ENCODE assay signal across 18 cellular contexts in genomic region chr12:115233891-115234543, GRCh38.
"Had no signal": no experiment of that assay in that cellular context is flagged by ENCODE, and none has a peak within 500 bp of the region (broad histone marks: within the 10 kb centered on the region; RNA-seq: fewer than 3 reads in every experiment).

No MANE protein-coding gene starts in this region.

- H3K4me1 Mint-ChIP-seq: activated T-helper 17 cell treated with anti-CD3 and anti-CD28 coated beads, Interleukin-2, amount 50 U/mL, for 72 hours; stimulated activated memory B cell treated with anti-CD40 and anti-IgM and Interleukin-4, amounts not matched to agents 10 μg/mL and 1 μg/mL and 100 μg/mL, for 72 hours had no signal

- H3K9me3 ChIP-seq: adrenal gland, gastrocnemius medialis, left ventricle myocardium inferior, transverse colon had no signal

- H3K27me3 ChIP-seq: adrenal gland, gastrocnemius medialis, transverse colon had no signal

- DNase-seq: activated T-cell treated with anti-CD3 and anti-CD28 coated beads, Interleukin-2, amount 50 U/mL, for 24 hours; adrenal gland; central memory CD4-positive, alpha-beta T cell; effector memory CD4-positive, alpha-beta T cell; gastrocnemius medialis; hypothalamus; left ventricle myocardium inferior; nephron progenitor cell; nucleus accumbens; right cardiac atrium; stimulated activated CD4-positive, alpha-beta T cell treated with anti-CD3 and anti-CD28 coated beads, Interleukin-2, amount 100 ng/mL, for 24 hours; transverse colon; WERI-Rb-1 had no signal

- H3K36me3 ChIP-seq: adrenal gland, gastrocnemius medialis, left ventricle myocardium inferior, transverse colon, WERI-Rb-1 had no signal

- H3K27ac ChIP-seq: adrenal gland, gastrocnemius medialis, left ventricle myocardium inferior, parathyroid adenoma, transverse colon, WERI-Rb-1 had no signal

- H3K36me3 Mint-ChIP-seq: activated naive CD8-positive, alpha-beta T cell; stimulated activated memory B cell treated with anti-CD40 and anti-IgM and Interleukin-4, amounts not matched to agents 10 μg/mL and 1 μg/mL and 100 μg/mL, for 72 hours had no signal

- H3K4me1 ChIP-seq: left ventricle myocardium inferior, parathyroid adenoma, transverse colon had no signal

- H3K4me3 ChIP-seq: adrenal gland, gastrocnemius medialis, left ventricle myocardium inferior, transverse colon had no signal

- H3K79me2 ChIP-seq: parathyroid adenoma had no signal

- H3K27ac Mint-ChIP-seq: activated naive CD8-positive, alpha-beta T cell; activated T-cell treated with anti-CD3 and anti-CD28 coated beads, Interleukin-2, amount 50 U/mL, for 24 hours; activated T-helper 17 cell treated with anti-CD3 and anti-CD28 coated beads, Interleukin-2, amount 50 U/mL, for 72 hours; nephron progenitor cell; stimulated activated memory B cell treated with anti-CD40 and anti-IgM and Interleukin-4, amounts not matched to agents 10 μg/mL and 1 μg/mL and 100 μg/mL, for 72 hours had no signal

- H3K9ac ChIP-seq: parathyroid adenoma had no signal

- H3K4me3 Mint-ChIP-seq: activated naive CD8-positive, alpha-beta T cell; activated T-cell treated with anti-CD3 and anti-CD28 coated beads, Interleukin-2, amount 50 U/mL, for 24 hours; activated T-helper 17 cell treated with anti-CD3 and anti-CD28 coated beads, Interleukin-2, amount 50 U/mL, for 72 hours; nephron progenitor cell; stimulated activated memory B cell treated with anti-CD40 and anti-IgM and Interleukin-4, amounts not matched to agents 10 μg/mL and 1 μg/mL and 100 μg/mL, for 72 hours had no signal

- H3K9me3 Mint-ChIP-seq: nephron progenitor cell had no signal

- ATAC-seq: activated T-helper 17 cell treated with anti-CD3 and anti-CD28 coated beads, Interleukin-2, amount 50 U/mL, for 72 hours; esophagus mucosa; gastrocnemius medialis; right cardiac atrium; stimulated activated memory B cell treated with anti-CD40 and anti-IgM and Interleukin-4, amounts not matched to agents 10 μg/mL and 1 μg/mL and 100 μg/mL, for 72 hours had no signal

- H2AFZ ChIP-seq: parathyroid adenoma had no signal
